9 cellular contexts compared by ENCODE assay signal in the genomic region with DNA sequence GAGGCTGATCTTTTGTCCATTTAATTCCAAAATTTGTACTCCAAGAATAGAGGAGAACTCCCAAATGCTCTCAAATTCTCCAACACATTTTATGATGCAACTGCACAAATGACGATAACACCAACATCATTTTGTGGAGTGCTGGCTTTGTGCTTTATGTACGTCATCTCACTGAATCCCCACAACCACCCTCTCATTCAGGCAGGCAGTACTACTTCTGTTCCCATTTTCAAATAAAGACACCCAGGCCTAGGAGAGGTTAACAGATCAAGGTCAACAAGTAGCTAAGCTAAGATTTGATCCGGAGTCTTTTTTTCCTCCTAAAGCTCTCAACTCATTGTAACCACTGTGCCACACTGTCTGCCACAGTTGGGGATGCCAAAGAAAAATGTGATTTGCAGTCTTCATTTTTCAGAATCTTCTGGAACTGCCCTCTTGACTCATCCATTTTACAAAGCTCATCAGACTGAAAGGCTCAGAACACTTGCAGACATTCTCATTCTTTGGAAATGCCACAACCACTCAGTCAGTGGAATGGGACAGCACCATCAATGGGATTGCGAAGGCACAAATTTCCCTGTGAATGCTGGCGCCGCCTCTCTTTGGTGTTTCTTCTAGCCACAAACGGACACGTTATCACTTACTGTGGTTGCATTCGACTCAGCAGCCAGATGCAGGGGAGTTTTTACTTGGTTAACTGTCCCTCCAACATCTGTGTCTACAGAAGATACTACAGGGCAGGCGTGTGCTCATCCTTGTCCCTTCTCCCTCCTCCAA.
DNase-seq lines count a peak whose midpoint lies in the region; ATAC-seq lines count a peak whose summit lies in the region.
"Had no signal": no experiment of that assay in that cellular context is flagged by ENCODE, and none has a peak within 500 bp of the region (broad histone marks: within the 10 kb centered on the region; RNA-seq: fewer than 3 reads in every experiment).

No MANE protein-coding gene starts in this region.

- no peaks in the 10 kb centered on the region for H3K27me3 Mint-ChIP-seq in activated T-helper 17 cell treated with anti-CD3 and anti-CD28 coated beads, Interleukin-2, amount 50 U/mL, for 72 hours
- no peaks in the 10 kb centered on the region for H3K27me3 Mint-ChIP-seq in naive thymus-derived CD8-positive, alpha-beta T cell
- no peaks in the 10 kb centered on the region for H3K27me3 Mint-ChIP-seq in stimulated activated naive CD8-positive, alpha-beta T cell treated with anti-CD3 and anti-CD28 coated beads, Interleukin-15, Interleukin-2, amounts not matched to agents 100 ng/mL and 50 ng/mL, for 24 hours

- DNase-seq in activated effector memory CD4-positive, alpha-beta T cell treated with anti-CD3 and anti-CD28 coated beads, Interleukin-2, amount 50 U/mL, for 16 hours: peak; percentile 84
- DNase-seq in activated effector memory CD4-positive, alpha-beta T cell treated with Interleukin-2 at 50 U/mL for 16 hours: no peak
- peak in 5 of 10 donors; percentile 36 to 59 (median 39) for DNase-seq in naive thymus-derived CD8-positive, alpha-beta T cell
- DNase-seq in hypothalamus (lab: John Stamatoyannopoulos, UW) (no peak), posterior cingulate gyrus (no peak)
- DNase-seq: NCI-H2029 had no signal

- H3K4me1 Mint-ChIP-seq in activated T-helper 17 cell treated with anti-CD3 and anti-CD28 coated beads, Interleukin-2, amount 50 U/mL, for 72 hours: peaks cover 75% of the 10 kb centered on the region
- peaks cover 56 to 99% (median 87%) of the 10 kb centered on the region in 4 donors for H3K4me1 Mint-ChIP-seq in naive thymus-derived CD8-positive, alpha-beta T cell
- peaks cover 94% of the 10 kb centered on the region for H3K4me1 Mint-ChIP-seq in stimulated activated naive CD8-positive, alpha-beta T cell treated with anti-CD3 and anti-CD28 coated beads, Interleukin-15, Interleukin-2, amounts not matched to agents 100 ng/mL and 50 ng/mL, for 24 hours (ENCODE audit: low read depth)

- POLR2A ChIA-PET in naive thymus-derived CD8-positive, alpha-beta T cell (lab: Charles Lee): interaction anchor here (0.6 to 0.7 kb wide), 2 partner anchors 16 to 78 kb away, joined by 3 read pairs; no protein-coding TSS in a partner anchor

- H3K36me3 Mint-ChIP-seq in activated T-helper 17 cell treated with anti-CD3 and anti-CD28 coated beads, Interleukin-2, amount 50 U/mL, for 72 hours (ENCODE audit: low read depth): peaks cover 73% of the 10 kb centered on the region
- H3K36me3 Mint-ChIP-seq in naive thymus-derived CD8-positive, alpha-beta T cell: peaks cover 0 to 26% (median 0%) of the 10 kb centered on the region in 3 donors
- peaks cover 72% of the 10 kb centered on the region for H3K36me3 Mint-ChIP-seq in stimulated activated naive CD8-positive, alpha-beta T cell treated with anti-CD3 and anti-CD28 coated beads, Interleukin-15, Interleukin-2, amounts not matched to agents 100 ng/mL and 50 ng/mL, for 24 hours (ENCODE audit: low read depth)

- H3K4me3 Mint-ChIP-seq in activated T-helper 17 cell treated with anti-CD3 and anti-CD28 coated beads, Interleukin-2, amount 50 U/mL, for 72 hours: peak overlapping the region; percentile 89
- H3K4me3 Mint-ChIP-seq in naive thymus-derived CD8-positive, alpha-beta T cell: peak overlapping the region; percentile 86 to 99 (median 92)
- H3K4me3 Mint-ChIP-seq in stimulated activated naive CD8-positive, alpha-beta T cell treated with anti-CD3 and anti-CD28 coated beads, Interleukin-15, Interleukin-2, amounts not matched to agents 100 ng/mL and 50 ng/mL, for 24 hours: peak overlapping the region; percentile 93

- H3K27ac Mint-ChIP-seq in activated T-helper 17 cell treated with anti-CD3 and anti-CD28 coated beads, Interleukin-2, amount 50 U/mL, for 72 hours: peak overlapping the region; percentile 97
- peak overlapping the region; percentile 93 to 98 (median 97) for H3K27ac Mint-ChIP-seq in naive thymus-derived CD8-positive, alpha-beta T cell
- peak overlapping the region; percentile 99 for H3K27ac Mint-ChIP-seq in stimulated activated naive CD8-positive, alpha-beta T cell treated with anti-CD3 and anti-CD28 coated beads, Interleukin-15, Interleukin-2, amounts not matched to agents 100 ng/mL and 50 ng/mL, for 24 hours

- intact Hi-C loops in posterior cingulate gyrus (cut with DNase I): loop anchor here (10.0 kb wide), 1 partner anchor 406 kb away; no protein-coding TSS in a partner anchor

- H3K9me3 Mint-ChIP-seq in activated T-helper 17 cell treated with anti-CD3 and anti-CD28 coated beads, Interleukin-2, amount 50 U/mL, for 72 hours: no peaks in the 10 kb centered on the region
- no peaks in the 10 kb centered on the region for H3K9me3 Mint-ChIP-seq in naive thymus-derived CD8-positive, alpha-beta T cell
- H3K9me3 Mint-ChIP-seq in stimulated activated naive CD8-positive, alpha-beta T cell treated with anti-CD3 and anti-CD28 coated beads, Interleukin-15, Interleukin-2, amounts not matched to agents 100 ng/mL and 50 ng/mL, for 24 hours: no peaks in the 10 kb centered on the region

- ATAC-seq in activated T-helper 17 cell treated with anti-CD3 and anti-CD28 coated beads, Interleukin-2, amount 50 U/mL, for 72 hours (replicated peaks): peak; percentile 65
- ATAC-seq in naive thymus-derived CD8-positive, alpha-beta T cell: peak; percentile 16 to 38
- no peak for ATAC-seq in HG03280 (IDR thresholded peaks at IDR 0.05; ENCODE audit: unreplicated experiment)
